18 cellular contexts compared by ENCODE assay signal in genomic region chr2:178266445-178266844, GRCh38.
A peak's percentile ranks its signal among the peaks of the same experiment; 100 is the strongest.
DNase-seq lines count a peak whose midpoint lies in the region; ATAC-seq, FAIRE-seq and TF ChIP-seq lines count a peak whose summit lies in the region.
"Had no signal": no experiment of that assay in that cellular context is flagged by ENCODE, and none has a peak within 500 bp of the region (broad histone marks: within the 10 kb centered on the region; RNA-seq: fewer than 3 reads in every experiment).

No MANE protein-coding gene starts in this region.

- intact Hi-C loops in pancreas (cut with DNase I): no loop called here

- H3K27me3 ChIP-seq in pancreas: no peaks in the 10 kb centered on the region

- H3K36me3 ChIP-seq in pancreas: no peaks in the 10 kb centered on the region

- no peaks in the 10 kb centered on the region for H3K36me3 Mint-ChIP-seq in neural crest cell (ENCODE audit: low read depth)

- in situ Hi-C loops in G401 (cut with HindIII; ENCODE audit: low sequenced_read_pairs): no loop called here

- peak overlapping the region; percentile 44 for H3K27ac Mint-ChIP-seq in neural crest cell (ENCODE audit: unreplicated experiment)

- H3K27me3 Mint-ChIP-seq in neural crest cell (ENCODE audit: low read depth): no peaks in the 10 kb centered on the region

- TF ChIP-seq CTCF in neural crest cell (conservative IDR thresholded peaks at IDR 0.05): no peak
- TF ChIP-seq CTCF in pancreas (IDR thresholded peaks at IDR 0.05): no peak

- peak; percentile 63 for DNase-seq in G401 (ENCODE audit: low spot score)
- peak; percentile 33 for DNase-seq in NCI-H82 treated with DMSO at 0.1 percent for 48 hours (lab: John Stamatoyannopoulos, UW; ENCODE audit: unreplicated experiment)
- no peak for DNase-seq in neural crest cell (ENCODE audit: low read depth, low spot score)
- DNase-seq in pancreas: no peak
- no peak for DNase-seq in DMS114 treated with DMSO at 0.1 percent for 48 hours (lab: John Stamatoyannopoulos, UW; ENCODE audit: unreplicated experiment)
- DNase-seq: DMS153, EL, Karpas-422, NCI-H1105 treated with DMSO at 0.1 percent for 48 hours, NCI-H1694 treated with DMSO at 0.1 percent for 48 hours, NCI-H446, NCI-H774, SHP77 treated with DMSO at 0.1 percent for 48 hours had no signal

- H3K4me1 ChIP-seq in pancreas: no peaks in the 10 kb centered on the region

- H3K4me3 Mint-ChIP-seq in neural crest cell: no peak overlapping the region

- H3K4me3 ChIP-seq in pancreas: no peak overlapping the region
- H3K4me3 ChIP-seq: GM23248 had no signal

- no peaks in the 10 kb centered on the region for H3K9me3 ChIP-seq in pancreas

- peaks cover 4% of the 10 kb centered on the region for H3K4me1 Mint-ChIP-seq in neural crest cell

- WGBS in pancreas, 2 donors: 90% methylated on average over 5 of the region's 5 CpGs

- no peak for FAIRE-seq in pancreas (lab: Jason Lieb, UNC)
- FAIRE-seq: RCC 7860 had no signal

- peak; percentile 74 for ATAC-seq in HG02870 (IDR thresholded peaks at IDR 0.05; ENCODE audit: unreplicated experiment)
- no peak for ATAC-seq in HG02763 (IDR thresholded peaks at IDR 0.05; ENCODE audit: unreplicated experiment)
- ATAC-seq in pancreas: no peak
- no peak for ATAC-seq in GM18519 (IDR thresholded peaks at IDR 0.05; ENCODE audit: low FRiP score, unreplicated experiment)

- H3K9me3 Mint-ChIP-seq in neural crest cell: no peaks in the 10 kb centered on the region

- no peak overlapping the region for H3K27ac ChIP-seq in pancreas
- H3K27ac ChIP-seq: GM23248 had no signal

Comparison
In these comparisons a context has a peak if more than half of its experiments do, and no peak if none do; other contexts are left out.
1. DNase-seq: peak in G401 (single experiment) and NCI-H82 treated with DMSO at 0.1 percent for 48 hours (single experiment); none in neural crest cell (single experiment), pancreas (0 of 6) and DMS114 treated with DMSO at 0.1 percent for 48 hours (single experiment).